Comparison of ENCODE assay signal across 12 cellular contexts in the genomic region with DNA sequence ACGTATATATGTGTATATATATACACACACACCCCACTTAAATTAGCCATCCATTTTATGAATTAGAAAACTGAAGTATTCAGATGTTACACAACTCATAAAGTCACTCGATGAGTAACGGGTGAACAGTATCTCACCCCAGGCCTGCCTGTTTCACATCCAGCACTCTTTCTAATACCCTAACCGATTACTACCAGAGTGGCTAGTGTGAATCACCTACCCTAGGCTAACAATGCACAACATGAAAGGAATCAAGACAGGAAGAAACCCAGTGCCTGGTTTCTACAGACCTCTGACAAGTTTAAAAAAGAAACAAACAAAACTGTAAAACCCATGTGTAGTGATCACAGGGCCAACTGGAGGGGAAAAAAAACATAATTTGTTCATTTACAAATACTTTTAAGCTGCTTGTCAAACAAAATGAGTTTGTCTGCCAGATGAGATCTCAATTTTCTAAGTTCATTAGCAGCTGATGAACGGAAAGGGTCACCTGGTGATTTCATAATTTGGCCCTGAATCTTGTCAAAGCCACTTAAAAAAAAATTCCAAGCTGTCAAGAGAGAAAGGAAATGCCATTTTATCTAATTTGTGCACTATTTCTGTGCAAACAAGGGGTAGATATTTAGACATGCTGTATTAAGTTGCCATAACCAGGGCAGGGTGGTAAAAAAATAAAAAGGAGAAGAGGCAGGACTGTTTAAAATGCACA.
DNase-seq lines count a peak whose midpoint lies in the region; ATAC-seq and TF ChIP-seq lines count a peak whose summit lies in the region.
"Had no signal": no experiment of that assay in that cellular context is flagged by ENCODE, and none has a peak within 500 bp of the region (broad histone marks: within the 10 kb centered on the region; RNA-seq: fewer than 3 reads in every experiment).

No MANE protein-coding gene starts in this region.

- POLR2A ChIA-PET in RWPE1 (lab: Yijun Ruan, JAX; ENCODE audit: low non-redundant PET): no interaction called here

- peak; percentile 70 for ATAC-seq in omental fat pad (ENCODE audit: low FRiP score)
- no peak for ATAC-seq in HG03571 (IDR thresholded peaks at IDR 0.05; ENCODE audit: unreplicated experiment)
- ATAC-seq in HG03469 (IDR thresholded peaks at IDR 0.05; ENCODE audit: unreplicated experiment): no peak

- H3K27me3 ChIP-seq in GM06990 (replicated peaks; ENCODE audit: control insufficient read depth, insufficient read depth, low read length) (no peaks in the 10 kb centered on the region), MG63 (no peaks in the 10 kb centered on the region)
- H3K27me3 ChIP-seq: thyroid gland had no signal

- H3K4me3 ChIP-seq in GM06990 (replicated peaks; ENCODE audit: low read depth, low read length) (no peak overlapping the region), MG63 (no peak overlapping the region)
- H3K4me3 ChIP-seq: thyroid gland had no signal

- peak; percentile 33 for DNase-seq in GM06990 (ENCODE audit: extremely low read depth, insufficient read length)
- peak; percentile 60 for DNase-seq in MG63
- peak; percentile 16 for DNase-seq in dedifferentiated amniotic fluid mesenchymal stem cell (ENCODE audit: extremely low spot score)
- no peak for DNase-seq in omental fat pad (ENCODE audit: low spot score)
- no peak for DNase-seq in RWPE1 (ENCODE audit: low spot score)
- DNase-seq: anterior cingulate cortex, DMS79, left cardiac atrium, thyroid gland had no signal

- TF ChIP-seq CTCF in GM06990 (IDR thresholded peaks at IDR 0.05; ENCODE audit: insufficient read depth, low read length, poor library complexity, severe bottlenecking): no peak
- TF ChIP-seq CTCF in omental fat pad (IDR thresholded peaks at IDR 0.05): no peak
- no peak for TF ChIP-seq CTCF in RWPE1 (conservative IDR thresholded peaks at IDR 0.05; ENCODE audit: low read depth)

- H3K36me3 ChIP-seq in GM06990 (ENCODE audit: control insufficient read depth, insufficient read depth, low read length) (no peaks in the 10 kb centered on the region), MG63 (no peaks in the 10 kb centered on the region)
- H3K36me3 ChIP-seq: thyroid gland had no signal

- CTCF ChIA-PET in RWPE1 (lab: Yijun Ruan, JAX): no interaction called here

- H3K9me3 ChIP-seq in MG63: peaks cover 13% of the 10 kb centered on the region
- H3K9me3 ChIP-seq: thyroid gland had no signal

- H3K27ac ChIP-seq in RWPE1: no peak overlapping the region
- H3K27ac ChIP-seq: parathyroid adenoma, thyroid gland had no signal

Comparison
In these comparisons a context has a peak if more than half of its experiments do, and no peak if none do; other contexts are left out.
1. DNase-seq: peak in GM06990 (single experiment), MG63 (single experiment) and dedifferentiated amniotic fluid mesenchymal stem cell (single experiment); none in omental fat pad (single experiment) and RWPE1 (single experiment).